Comparison of ENCODE assay signal across 10 cellular contexts in genomic region chr12:91009319-91009950, GRCh38. TPM values are rescaled to one million over a fixed set of nuclear protein-coding genes. Genes with fewer than 3 reads are reported as not detected.
DNase-seq lines count a peak whose midpoint lies in the region; ATAC-seq and TF ChIP-seq lines count a peak whose summit lies in the region.
"Had no signal": no experiment of that assay in that cellular context is flagged by ENCODE, and none has a peak within 500 bp of the region (broad histone marks: within the 10 kb centered on the region; RNA-seq: fewer than 3 reads in every experiment).

No MANE protein-coding gene starts in this region.

- WGBS in ovary, 3 donors, result 65 to 88% (median 83%) methylated on average over 1 of the region's 1 CpG
- WGBS in mesendoderm (ENCODE audit: extremely low coverage, insufficient coverage, low lambda C conversion rate), result no CpG with 5 or more reads among the region's 1 CpG

- no peak overlapping the region for H2BK120ac ChIP-seq in mesendoderm (ENCODE audit: low read depth, low read length)

- H3K9me3 ChIP-seq in ovary, result no peaks in the 10 kb centered on the region

- TF ChIP-seq CTCF in fibroblast of mammary gland (conservative IDR thresholded peaks at IDR 0.05; ENCODE audit: control insufficient read depth, insufficient read depth, low read depth, low read length), result no peak
- no peak for TF ChIP-seq CTCF in ovary (IDR thresholded peaks at IDR 0.05)

- no peak overlapping the region for H4K5ac ChIP-seq in mesendoderm (ENCODE audit: low read length)

- H2BK15ac ChIP-seq in mesendoderm (replicated peaks; ENCODE audit: low read depth), result no peak overlapping the region

- H2AK5ac ChIP-seq in mesendoderm (ENCODE audit: low read length), result no peak overlapping the region

- H3K27ac ChIP-seq in ovary (no peak overlapping the region), mesendoderm (ENCODE audit: low read depth, low read length) (no peak overlapping the region)

- H3K56ac ChIP-seq in mesendoderm (ENCODE audit: low read length), result no peak overlapping the region

- no peak overlapping the region for H2BK5ac ChIP-seq in mesendoderm (ENCODE audit: low read length)

- TF ChIP-seq EP300 in ovary (IDR thresholded peaks at IDR 0.05), result no peak

- H4K8ac ChIP-seq in mesendoderm (ENCODE audit: low read depth, low read length), result no peak overlapping the region

- no peak overlapping the region for H3K9ac ChIP-seq in mesendoderm (ENCODE audit: low read length)

- H3K4me3 ChIP-seq in fibroblast of mammary gland (ENCODE audit: control insufficient read depth, low read depth, low read length) (no peak overlapping the region), ovary (no peak overlapping the region), mesendoderm (ENCODE audit: low read length) (no peak overlapping the region)

- TF ChIP-seq POLR2A in ovary (IDR thresholded peaks at IDR 0.05), result no peak

- ATAC-seq in GM18861 (IDR thresholded peaks at IDR 0.05; ENCODE audit: unreplicated experiment), result peak; percentile 85
- peak; percentile 88 for ATAC-seq in GM21529 (IDR thresholded peaks at IDR 0.05; ENCODE audit: unreplicated experiment)
- peak; percentile 90 for ATAC-seq in HG03354 (IDR thresholded peaks at IDR 0.05; ENCODE audit: poor library complexity, severe bottlenecking, unreplicated experiment)

- H3K27me3 ChIP-seq in ovary, result no peaks in the 10 kb centered on the region
- no peaks in the 10 kb centered on the region for H3K27me3 ChIP-seq in mesendoderm (ENCODE audit: insufficient read depth, low read length, poor library complexity)

- H3K4me2 ChIP-seq in mesendoderm (ENCODE audit: low read length), result no peak overlapping the region

- DNase-seq in fibroblast of mammary gland (ENCODE audit: low read depth) (peak; percentile 14), ovary (no peak), mesendoderm (no peak), NAMALWA (ENCODE audit: low spot score) (no peak)
- no peak for DNase-seq in activated CD4-positive, alpha-beta T cell treated with anti-CD3 and anti-CD28 coated beads, Interleukin-2, amount 50 U/mL, for 48 hours
- DNase-seq: foreskin melanocyte, SW 1271 had no signal

- H3K79me1 ChIP-seq in mesendoderm (ENCODE audit: low read length), result no peaks in the 10 kb centered on the region

- H3K36me3 ChIP-seq in ovary (no peaks in the 10 kb centered on the region), mesendoderm (ENCODE audit: control insufficient read depth, insufficient read depth, low read length) (no peaks in the 10 kb centered on the region)

- H3K23ac ChIP-seq in mesendoderm (ENCODE audit: low read length), result no peak overlapping the region

- no peak overlapping the region for H3K18ac ChIP-seq in mesendoderm (ENCODE audit: low read length)

- H3K4me1 ChIP-seq in ovary (ENCODE audit: insufficient read depth), result no peaks in the 10 kb centered on the region
- H3K4me1 ChIP-seq in mesendoderm (ENCODE audit: control insufficient read depth, low read depth, low read length), result no peaks in the 10 kb centered on the region

- no peaks in the 10 kb centered on the region for H3K79me2 ChIP-seq in mesendoderm (ENCODE audit: control insufficient read depth, insufficient read depth, low read length)

- intact Hi-C loops in ovary (cut with DNase I), result no loop called here

- no peak overlapping the region for H3K4ac ChIP-seq in mesendoderm (ENCODE audit: low read depth, low read length)

RNA-seq across cellular contexts. Expression of gene EPYC, which starts 4.7 kb away (rescaled TPM):
- total RNA-seq in ovary, result under 1 TPM in 1 of 7 donors, not detected in 6; 0.24 TPM
- polyA plus RNA-seq in ovary, result under 1 TPM; 0.16 to 0.43 TPM
- not detected for polyA plus RNA-seq in mesendoderm (2013, experiment 1 of 2)
- not detected for polyA plus RNA-seq in mesendoderm (2013, experiment 2 of 2)

RNA-seq across cellular contexts. Expression of gene KERA, which starts 48.4 kb away (rescaled TPM):
- total RNA-seq in ovary, result under 1 TPM in 2 of 7 donors, not detected in 5; 0.10 to 0.13 TPM
- under 1 TPM; 0.10 TPM for polyA plus RNA-seq in ovary
- polyA plus RNA-seq in mesendoderm (2013, experiment 1 of 2), result not detected
- polyA plus RNA-seq in mesendoderm (2013, experiment 2 of 2), result not detected

RNA-seq across cellular contexts. Expression of gene CCER1, which starts 54.5 kb away (rescaled TPM):
- total RNA-seq in ovary, result not detected
- not detected for polyA plus RNA-seq in ovary
- polyA plus RNA-seq in mesendoderm (2013, experiment 1 of 2), result not detected
- not detected for polyA plus RNA-seq in mesendoderm (2013, experiment 2 of 2)
